ENCODE assay signal across 20 cellular contexts in the genomic region with DNA sequence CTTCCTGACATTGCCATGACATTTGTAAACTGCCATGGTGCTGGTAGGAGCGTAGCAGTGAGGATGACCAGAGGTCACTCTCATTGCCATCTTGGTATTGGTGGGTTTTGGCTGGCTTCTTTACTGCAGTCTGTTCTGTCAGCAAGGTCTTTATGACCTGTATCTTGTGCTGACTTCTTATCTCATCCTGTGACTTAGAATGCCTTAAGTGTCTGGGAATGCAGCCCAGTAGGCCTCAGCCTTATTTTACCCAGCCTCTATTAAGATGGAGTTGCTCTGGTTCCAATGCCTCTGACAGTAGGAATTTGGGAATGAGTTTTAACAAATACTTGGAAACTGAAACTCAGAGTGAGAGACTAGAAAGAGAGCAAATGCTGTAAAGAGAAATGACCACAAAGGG. TPM values are rescaled to one million over a fixed set of nuclear protein-coding genes. Genes with fewer than 3 reads are reported as not detected.
DNase-seq lines count a peak whose midpoint lies in the region; ATAC-seq and TF ChIP-seq lines count a peak whose summit lies in the region.
"Had no signal": no experiment of that assay in that cellular context is flagged by ENCODE, and none has a peak within 500 bp of the region (broad histone marks: within the 10 kb centered on the region; RNA-seq: fewer than 3 reads in every experiment).

No MANE protein-coding gene starts in this region.

- H3K4me3 ChIP-seq in heart left ventricle: peak overlapping the region in 2 of 12 donors; percentile 6 to 19
- H3K4me3 ChIP-seq in mesodermal cell (ENCODE audit: extremely low read depth, insufficient read depth, low read length, poor library complexity, severe bottlenecking): no peak overlapping the region
- H3K4me3 ChIP-seq in vagina: no peak overlapping the region
- H3K4me3 ChIP-seq: BLaER1 had no signal

- TF ChIP-seq POLR2A in heart left ventricle (IDR thresholded peaks at IDR 0.05) (no peak), vagina (IDR thresholded peaks at IDR 0.05) (no peak)

- H3K27ac ChIP-seq in heart left ventricle (peak overlapping the region in 6 of 12 donors; percentile 10 to 83 (median 18)), mesodermal cell (ENCODE audit: low read depth, low read length, severe bottlenecking) (peak overlapping the region; percentile 47), vagina (peak overlapping the region; percentile 24)
- H3K27ac ChIP-seq: BLaER1, HL-60 had no signal

- H3K4me1 ChIP-seq in heart left ventricle: peaks cover 0 to 22% (median 5%) of the 10 kb centered on the region in 12 donors
- H3K4me1 ChIP-seq in mesodermal cell (ENCODE audit: control insufficient read depth, insufficient read depth, low read length, poor library complexity, severe bottlenecking): peaks cover 7% of the 10 kb centered on the region
- H3K4me1 ChIP-seq in vagina: peaks cover 15% of the 10 kb centered on the region
- H3K4me1 ChIP-seq: BLaER1 had no signal

- no peaks in the 10 kb centered on the region for H3K36me3 Mint-ChIP-seq in stimulated activated naive B cell treated with anti-CD40 and anti-IgM and Interleukin-4, amounts not matched to agents 10 μg/mL and 1 μg/mL and 100 μg/mL, for 72 hours
- no peaks in the 10 kb centered on the region for H3K36me3 Mint-ChIP-seq in stimulated activated effector memory CD8-positive, alpha-beta T cell treated with anti-CD3 and anti-CD28 coated beads, Interleukin-12 subunit alpha, Interleukin-12 subunit beta, amount 100 ng/mL, for 72 hours
- H3K36me3 Mint-ChIP-seq: CD8-positive, alpha-beta T cell had no signal

- 60 to 82% (median 67%) methylated on average over 1 of the region's 1 CpG for WGBS in heart left ventricle, 4 donors
- WGBS in mesodermal cell (ENCODE audit: insufficient coverage in 2 of 2), 2 experiments: 86 to 100% methylated on average over 1 of the region's 1 CpG

- no peak overlapping the region for H3K27ac Mint-ChIP-seq in stimulated activated naive B cell treated with anti-CD40 and anti-IgM and Interleukin-4, amounts not matched to agents 10 μg/mL and 1 μg/mL and 100 μg/mL, for 72 hours
- H3K27ac Mint-ChIP-seq in stimulated activated effector memory CD8-positive, alpha-beta T cell treated with anti-CD3 and anti-CD28 coated beads, Interleukin-12 subunit alpha, Interleukin-12 subunit beta, amount 100 ng/mL, for 72 hours: no peak overlapping the region
- H3K27ac Mint-ChIP-seq: CD8-positive, alpha-beta T cell; H9; IgD-negative memory B cell had no signal

- H3K9me3 Mint-ChIP-seq in stimulated activated naive B cell treated with anti-CD40 and anti-IgM and Interleukin-4, amounts not matched to agents 10 μg/mL and 1 μg/mL and 100 μg/mL, for 72 hours: no peaks in the 10 kb centered on the region
- H3K9me3 Mint-ChIP-seq in stimulated activated effector memory CD8-positive, alpha-beta T cell treated with anti-CD3 and anti-CD28 coated beads, Interleukin-12 subunit alpha, Interleukin-12 subunit beta, amount 100 ng/mL, for 72 hours: no peaks in the 10 kb centered on the region
- H3K9me3 Mint-ChIP-seq: CD8-positive, alpha-beta T cell; H9; IgD-negative memory B cell had no signal

- intact Hi-C loops in Right ventricle myocardium superior (cut with DNase I) (no loop called here), heart left ventricle (cut with DNase I) (loop anchor here in 1 of 10 donors (10.0 kb wide), 1 partner anchor 470 kb away; no protein-coding TSS in a partner anchor), left ventricle myocardium superior (cut with micrococcal nuclease) (no loop called here), vagina (cut with DNase I) (no loop called here)

- H3K9me3 ChIP-seq in heart left ventricle (no peaks in the 10 kb centered on the region), mesodermal cell (ENCODE audit: control insufficient read depth, low read length) (no peaks in the 10 kb centered on the region), vagina (no peaks in the 10 kb centered on the region)
- H3K9me3 ChIP-seq: BLaER1 had no signal

- no peaks in the 10 kb centered on the region for H3K4me1 Mint-ChIP-seq in stimulated activated naive B cell treated with anti-CD40 and anti-IgM and Interleukin-4, amounts not matched to agents 10 μg/mL and 1 μg/mL and 100 μg/mL, for 72 hours
- H3K4me1 Mint-ChIP-seq in stimulated activated effector memory CD8-positive, alpha-beta T cell treated with anti-CD3 and anti-CD28 coated beads, Interleukin-12 subunit alpha, Interleukin-12 subunit beta, amount 100 ng/mL, for 72 hours: no peaks in the 10 kb centered on the region

- peaks cover 37 to 38% of the 10 kb centered on the region in 2 donors for H3K27me3 Mint-ChIP-seq in stimulated activated naive B cell treated with anti-CD40 and anti-IgM and Interleukin-4, amounts not matched to agents 10 μg/mL and 1 μg/mL and 100 μg/mL, for 72 hours

- H3K36me3 ChIP-seq in heart left ventricle: no peaks in the 10 kb centered on the region
- H3K36me3 ChIP-seq in mesodermal cell (ENCODE audit: control insufficient read depth, insufficient read depth, low read length): no peaks in the 10 kb centered on the region
- no peaks in the 10 kb centered on the region for H3K36me3 ChIP-seq in vagina
- H3K36me3 ChIP-seq: BLaER1 had no signal

- H3K4me3 Mint-ChIP-seq in stimulated activated naive B cell treated with anti-CD40 and anti-IgM and Interleukin-4, amounts not matched to agents 10 μg/mL and 1 μg/mL and 100 μg/mL, for 72 hours: no peak overlapping the region
- no peak overlapping the region for H3K4me3 Mint-ChIP-seq in stimulated activated effector memory CD8-positive, alpha-beta T cell treated with anti-CD3 and anti-CD28 coated beads, Interleukin-12 subunit alpha, Interleukin-12 subunit beta, amount 100 ng/mL, for 72 hours
- H3K4me3 Mint-ChIP-seq: CD8-positive, alpha-beta T cell; H9; IgD-negative memory B cell had no signal

- TF ChIP-seq CTCF in heart left ventricle (IDR thresholded peaks at IDR 0.05) (no peak), vagina (IDR thresholded peaks at IDR 0.05) (no peak)

- H3K27me3 ChIP-seq in heart left ventricle (peaks cover 0 to 3% (median 0%) of the 10 kb centered on the region in 9 donors), vagina (no peaks in the 10 kb centered on the region)
- H3K27me3 ChIP-seq: BLaER1 had no signal

- DNase-seq in Right ventricle myocardium superior (no peak), heart left ventricle (no peak), left ventricle myocardium superior (no peak), vagina (ENCODE audit: extremely low spot score in 2 of 2) (no peak), GM03348 (ENCODE audit: low spot score) (no peak)
- DNase-seq in stimulated activated naive B cell treated with anti-CD40 and anti-IgM and Interleukin-4, amounts not matched to agents 10 μg/mL and 1 μg/mL and 100 μg/mL, for 72 hours: no peak
- DNase-seq in stimulated activated effector memory CD8-positive, alpha-beta T cell treated with anti-CD3 and anti-CD28 coated beads, Interleukin-12 subunit alpha, Interleukin-12 subunit beta, amount 100 ng/mL, for 72 hours (ENCODE audit: low spot score in 2 of 2): no peak
- DNase-seq: CD8-positive, alpha-beta T cell; DMS79; H9; NCI-H1105 treated with DMSO at 0.1 percent for 48 hours; NCI-H187; NCI-H345; NCI-H69; NK-92 treated with Interleukin-12 subunit alpha and Interleukin-12 subunit beta, amount 100 ng/mL, for 24 hours; RPMI8226 had no signal

- ATAC-seq in Right ventricle myocardium superior (ENCODE audit: poor library complexity): peak; percentile 46
- ATAC-seq in heart left ventricle: no peak
- ATAC-seq in left ventricle myocardium superior: peak; percentile 37
- no peak for ATAC-seq in stimulated activated naive B cell treated with anti-CD40 and anti-IgM and Interleukin-4, amounts not matched to agents 10 μg/mL and 1 μg/mL and 100 μg/mL, for 72 hours (replicated peaks)
- ATAC-seq in stimulated activated effector memory CD8-positive, alpha-beta T cell treated with anti-CD3 and anti-CD28 coated beads, Interleukin-12 subunit alpha, Interleukin-12 subunit beta, amount 100 ng/mL, for 72 hours: no peak
- ATAC-seq: CD8-positive, alpha-beta T cell had no signal

RNA-seq across cellular contexts. Expression of gene RHOU, which starts 50.2 kb away (rescaled TPM):
- total RNA-seq in Right ventricle myocardium superior (4.2 TPM), heart left ventricle (10 to 100 TPM in 2 of 9 donors, 1 to 10 TPM in 7; 2.1 to 20.5 (median 2.9) TPM), left ventricle myocardium superior (4.4 TPM), vagina (10.8 TPM)
- 1 to 10 TPM; 1.3 to 3.1 TPM for polyA plus RNA-seq in heart left ventricle
- polyA plus RNA-seq in mesodermal cell (2013, experiment 1 of 2): 21.3 TPM
- polyA plus RNA-seq in mesodermal cell (2013, experiment 2 of 2): 22.2 TPM
- polyA plus RNA-seq: IgD-negative memory B cell had no signal

Comparison
In these comparisons a context has a peak if more than half of its experiments do, and no peak if none do; other contexts are left out.
1. ATAC-seq: peak in Right ventricle myocardium superior (single experiment) and left ventricle myocardium superior (single experiment); none in heart left ventricle (0 of 4), stimulated activated naive B cell treated with anti-CD40 and anti-IgM and Interleukin-4, amounts not matched to agents 10 μg/mL and 1 μg/mL and 100 μg/mL, for 72 hours (0 of 2) and stimulated activated effector memory CD8-positive, alpha-beta T cell treated with anti-CD3 and anti-CD28 coated beads, Interleukin-12 subunit alpha, Interleukin-12 subunit beta, amount 100 ng/mL, for 72 hours (single experiment).